Comparison of ENCODE assay signal across 1 cellular context in genomic region chr19:51986309-51987291, GRCh38.
TF ChIP-seq lines count a peak whose summit lies in the region.

ZNF350 (minus strand) TSS chr19:51986840; CDS start chr19:51974360, 12,480 bp downstream.

TF ChIP-seq in HEK293, 187 proteins besides CTCF, POLR2A, EP300 and RAD21 (continued from another document):
- TF ChIP-seq ZBTB44 (tag by site-specific recombination; IDR thresholded peaks at IDR 0.05) (peak; percentile 57; the same call in 1 of the 2 replicates), ZBTB17 (tag by site-specific recombination; IDR thresholded peaks at IDR 0.05) (peak; percentile 76), ZNF692 (tag by site-specific recombination; IDR thresholded peaks at IDR 0.05) (peak; percentile 90), ZNF629 (tag by site-specific recombination; IDR thresholded peaks at IDR 0.05) (peak; percentile 57)
